ENCODE assay signal across 9 cellular contexts in genomic region chr22:40668611-40669390, GRCh38. TPM values are rescaled to one million over a fixed set of nuclear protein-coding genes. Genes with fewer than 3 reads are reported as not detected.
DNase-seq lines count a peak whose midpoint lies in the region; ATAC-seq and TF ChIP-seq lines count a peak whose summit lies in the region.
"Had no signal": no experiment of that assay in that cellular context is flagged by ENCODE, and none has a peak within 500 bp of the region (broad histone marks: within the 10 kb centered on the region; RNA-seq: fewer than 3 reads in every experiment).

No MANE protein-coding gene starts in this region.

- intact Hi-C loops in gastrocnemius medialis (cut with DNase I; ENCODE audit: low total_unique reads): no loop called here
- intact Hi-C loops in CD8-positive, alpha-beta T cell (cut with DNase I, micrococcal nuclease): no loop called here

- POLR2A ChIA-PET in CD8-positive, alpha-beta T cell (lab: Charles Lee): no interaction called here

- peak overlapping the region in 3 of 4 donors; percentile 12 to 30 (median 13) for H3K27ac ChIP-seq in gastrocnemius medialis
- no peak overlapping the region for H3K27ac ChIP-seq in CD8-positive, alpha-beta T cell (ENCODE audit: low read depth, low read length)
- H3K27ac ChIP-seq: 22Rv1 had no signal

- peaks cover 9% of the 10 kb centered on the region for H3K4me1 Mint-ChIP-seq in CD8-positive, alpha-beta T cell (ENCODE audit: low read depth)

- no peak overlapping the region for H3K27ac Mint-ChIP-seq in CD8-positive, alpha-beta T cell

- H3K36me3 Mint-ChIP-seq in CD8-positive, alpha-beta T cell: no peaks in the 10 kb centered on the region

- no peaks in the 10 kb centered on the region for H3K9me3 ChIP-seq in gastrocnemius medialis
- H3K9me3 ChIP-seq in CD8-positive, alpha-beta T cell (ENCODE audit: low read length): no peaks in the 10 kb centered on the region

- ATAC-seq in esophagus mucosa (peak; percentile 79), gastrocnemius medialis (no peak), GM21367 (IDR thresholded peaks at IDR 0.05; ENCODE audit: unreplicated experiment) (no peak), GM21737 (IDR thresholded peaks at IDR 0.05; ENCODE audit: unreplicated experiment) (no peak)
- no peak for ATAC-seq in CD8-positive, alpha-beta T cell

- DNase-seq in DMS53 (lab: John Stamatoyannopoulos, UW) (peak; percentile 32), DMS53 treated with DMSO at 0.1 percent for 48 hours (lab: John Stamatoyannopoulos, UW; ENCODE audit: unreplicated experiment) (no peak), SK-MEL-5 (ENCODE audit: low read depth, low spot score) (peak; percentile 100), gastrocnemius medialis (no peak)
- DNase-seq in CD8-positive, alpha-beta T cell: no peak

- H3K4me1 ChIP-seq in gastrocnemius medialis: peaks cover 11 to 20% of the 10 kb centered on the region in 2 donors
- H3K4me1 ChIP-seq in CD8-positive, alpha-beta T cell (ENCODE audit: insufficient read depth, low read length): no peaks in the 10 kb centered on the region

- TF ChIP-seq CTCF in gastrocnemius medialis (IDR thresholded peaks at IDR 0.05 in 4 of 5, conservative IDR thresholded peaks at IDR 0.05 in 1 of 5): no peak
- TF ChIP-seq CTCF in CD8-positive, alpha-beta T cell (IDR thresholded peaks at IDR 0.05): no peak

- no peaks in the 10 kb centered on the region for H3K36me3 ChIP-seq in gastrocnemius medialis
- no peaks in the 10 kb centered on the region for H3K36me3 ChIP-seq in CD8-positive, alpha-beta T cell (ENCODE audit: insufficient read depth, low read length)

- in situ Hi-C loops in SK-MEL-5 (cut with HindIII; ENCODE audit: low pct_unique_long_range_greater_than_20kb, low sequenced_read_pairs): no loop called here
- in situ Hi-C loops in gastrocnemius medialis (cut with MboI; ENCODE audit: low sequenced_read_pairs in 4 of 4): no loop called here

- H3K9me3 Mint-ChIP-seq in CD8-positive, alpha-beta T cell: no peaks in the 10 kb centered on the region

- H3K4me3 ChIP-seq in gastrocnemius medialis: no peak overlapping the region
- no peak overlapping the region for H3K4me3 ChIP-seq in CD8-positive, alpha-beta T cell (ENCODE audit: low read depth, low read length)

- CTCF ChIA-PET in CD8-positive, alpha-beta T cell (lab: Charles Lee): interaction anchor here (1.1 kb wide), 1 partner anchor 23 kb away, joined by 3 read pairs; no protein-coding TSS in a partner anchor

- H3K27me3 ChIP-seq in gastrocnemius medialis: no peaks in the 10 kb centered on the region
- no peaks in the 10 kb centered on the region for H3K27me3 ChIP-seq in CD8-positive, alpha-beta T cell (ENCODE audit: insufficient read depth, low read length)

- TF ChIP-seq POLR2A in gastrocnemius medialis (IDR thresholded peaks at IDR 0.05): no peak

- H3K27me3 Mint-ChIP-seq in CD8-positive, alpha-beta T cell (ENCODE audit: low read depth): no peaks in the 10 kb centered on the region

- H3K4me3 Mint-ChIP-seq in CD8-positive, alpha-beta T cell: no peak overlapping the region

RNA-seq across cellular contexts. Expression of gene MCHR1, which starts 10.5 kb away (rescaled TPM):
- total RNA-seq in SK-MEL-5 (2014; rRNA removed; shearing (Covaris generic)): not detected in 2 replicates
- polyA plus RNA-seq in SK-MEL-5 (2015; cell fraction: cytosol; rRNA removed): not detected in 2 replicates
- not detected in 2 replicates for polyA plus RNA-seq in SK-MEL-5 (2015; cell fraction: nucleus; rRNA removed)
- total RNA-seq in esophagus mucosa (not detected), gastrocnemius medialis (under 1 TPM in 1 of 4 donors, not detected in 3; 0.95 TPM)
- not detected for total RNA-seq in CD8-positive, alpha-beta T cell

RNA-seq across cellular contexts. Expression of gene MRTFA, which starts 32.3 kb away (rescaled TPM):
- 10.5 and 16.4 TPM in 2 replicates for total RNA-seq in SK-MEL-5 (2014; rRNA removed; shearing (Covaris generic))
- polyA plus RNA-seq in SK-MEL-5 (2015; cell fraction: cytosol; rRNA removed): 33.4 and 53.2 TPM in 2 replicates
- polyA plus RNA-seq in SK-MEL-5 (2015; cell fraction: nucleus; rRNA removed): 8.0 and 12.9 TPM in 2 replicates
- total RNA-seq in esophagus mucosa (19.4 TPM), gastrocnemius medialis (10 to 100 TPM; 13.7 to 31.3 (median 22.2) TPM)
- total RNA-seq in CD8-positive, alpha-beta T cell: 10 to 100 TPM; 53.7 to 56.7 TPM

Comparison
In these comparisons a context has a peak if more than half of its experiments do, and no peak if none do; other contexts are left out.
1. DNase-seq: peak in DMS53 (single experiment) and SK-MEL-5 (single experiment); none in DMS53 treated with DMSO at 0.1 percent for 48 hours (single experiment), gastrocnemius medialis (0 of 2) and CD8-positive, alpha-beta T cell (0 of 7).